8 cellular contexts compared by ENCODE assay signal in the genomic region with DNA sequence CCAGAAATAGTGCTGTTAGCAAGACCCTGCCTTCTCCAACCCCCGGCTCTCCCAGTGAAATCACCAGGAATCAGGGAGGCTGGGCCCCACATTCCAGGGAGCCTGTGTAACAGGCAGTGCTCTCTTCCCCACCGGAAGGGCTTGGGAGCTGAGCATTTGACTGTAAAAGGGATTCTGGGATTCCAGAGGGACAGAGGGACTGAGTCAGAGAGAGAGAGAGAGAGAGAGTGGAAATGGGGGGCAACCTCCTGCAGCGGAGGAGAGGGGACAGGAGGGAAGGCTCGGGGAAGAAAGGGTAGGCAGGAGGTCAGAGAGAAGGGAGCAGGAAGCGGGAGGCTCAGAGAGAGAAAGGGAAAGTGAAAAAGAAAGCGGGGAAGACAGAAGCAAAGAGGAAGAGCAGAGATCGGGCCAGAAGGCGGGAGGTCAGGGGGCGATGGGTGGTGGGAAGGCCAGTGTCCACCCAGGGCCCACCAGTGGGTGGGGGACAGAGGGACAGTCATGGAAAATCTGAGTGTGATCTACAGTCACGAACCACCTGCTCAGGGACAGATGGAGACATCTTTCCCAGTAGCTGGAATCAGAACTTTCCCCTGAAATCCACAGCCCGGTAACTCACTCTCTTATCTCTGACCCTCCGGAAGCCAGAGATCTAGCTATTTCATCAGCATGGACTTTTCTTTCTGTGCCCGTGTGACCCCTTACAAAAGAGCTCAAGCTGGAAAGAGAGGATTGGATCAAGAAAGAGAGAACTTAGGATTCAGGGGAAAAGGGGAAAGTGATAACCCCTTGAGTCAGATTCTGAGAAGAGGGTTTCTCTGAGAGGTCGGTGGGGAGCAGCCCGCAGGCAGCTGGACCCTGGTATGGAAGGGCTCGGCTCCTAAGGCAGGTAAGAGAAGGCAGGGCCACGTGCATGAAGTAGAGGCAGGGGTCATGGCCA. TPM values are rescaled to one million over a fixed set of nuclear protein-coding genes. Genes with fewer than 3 reads are reported as not detected.
DNase-seq lines count a peak whose midpoint lies in the region; ATAC-seq and TF ChIP-seq lines count a peak whose summit lies in the region.

No MANE protein-coding gene starts in this region.

- H3K36me3 Mint-ChIP-seq in activated CD4-positive, alpha-beta T cell treated with anti-CD3 and anti-CD28 coated beads for 36 hours (ENCODE audit: low read depth), result no peaks in the 10 kb centered on the region
- H3K36me3 Mint-ChIP-seq in T-helper 17 cell (ENCODE audit: low read depth) (peaks cover 9% of the 10 kb centered on the region), osteocyte (ENCODE audit: unreplicated experiment) (peaks cover 3% of the 10 kb centered on the region)

- H3K27me3 Mint-ChIP-seq in activated CD4-positive, alpha-beta T cell treated with anti-CD3 and anti-CD28 coated beads for 36 hours, result peaks cover 51% of the 10 kb centered on the region
- H3K27me3 Mint-ChIP-seq in T-helper 17 cell (peaks cover 69% of the 10 kb centered on the region), osteocyte (ENCODE audit: unreplicated experiment) (no peaks in the 10 kb centered on the region)

- H3K4me1 Mint-ChIP-seq in activated CD4-positive, alpha-beta T cell treated with anti-CD3 and anti-CD28 coated beads for 36 hours, result peaks cover 32% of the 10 kb centered on the region
- H3K4me1 Mint-ChIP-seq in T-helper 17 cell (peaks cover 25% of the 10 kb centered on the region), osteocyte (ENCODE audit: unreplicated experiment) (peaks cover 84% of the 10 kb centered on the region)

- peak overlapping the region; percentile 28 for H3K4me3 Mint-ChIP-seq in activated CD4-positive, alpha-beta T cell treated with anti-CD3 and anti-CD28 coated beads for 36 hours
- H3K4me3 Mint-ChIP-seq in T-helper 17 cell (peak overlapping the region; percentile 19), osteocyte (ENCODE audit: unreplicated experiment) (peak overlapping the region; percentile 79)

- POLR2A ChIA-PET in activated CD4-positive, alpha-beta T cell treated with anti-CD3 and anti-CD28 coated beads for 36 hours (lab: Charles Lee), result no interaction called here

- CTCF ChIA-PET in activated CD4-positive, alpha-beta T cell treated with anti-CD3 and anti-CD28 coated beads for 36 hours (lab: Charles Lee), result interaction anchor here (0.6 to 2.2 kb wide), 4 partner anchors 14 to 122 kb away, joined by 3 to 9 read pairs (median 4); no protein-coding TSS in a partner anchor

- H3K9me3 Mint-ChIP-seq in activated CD4-positive, alpha-beta T cell treated with anti-CD3 and anti-CD28 coated beads for 36 hours (ENCODE audit: low read depth), result no peaks in the 10 kb centered on the region
- no peaks in the 10 kb centered on the region for H3K9me3 Mint-ChIP-seq in osteocyte (ENCODE audit: unreplicated experiment)

- intact Hi-C loops in activated CD4-positive, alpha-beta T cell treated with anti-CD3 and anti-CD28 coated beads for 36 hours (cut with DNase I, micrococcal nuclease), result no loop called here

- no peaks in the 10 kb centered on the region for H3K9me3 ChIP-seq in T-helper 17 cell (ENCODE audit: control insufficient read depth, low read length, poor library complexity, severe bottlenecking)

- peak overlapping the region; percentile 13 for H3K27ac Mint-ChIP-seq in activated CD4-positive, alpha-beta T cell treated with anti-CD3 and anti-CD28 coated beads for 36 hours
- no peak overlapping the region for H3K27ac Mint-ChIP-seq in T-helper 17 cell
- H3K27ac Mint-ChIP-seq in osteocyte (ENCODE audit: unreplicated experiment), result peak overlapping the region; percentile 100

- ATAC-seq in activated CD4-positive, alpha-beta T cell treated with anti-CD3 and anti-CD28 coated beads for 36 hours, result no peak
- ATAC-seq in T-helper 17 cell, result no peak
- no peak for ATAC-seq in GM18511 (IDR thresholded peaks at IDR 0.05; ENCODE audit: unreplicated experiment)

- DNase-seq in activated CD4-positive, alpha-beta T cell treated with anti-CD3 and anti-CD28 coated beads for 36 hours, result no peak
- no peak for DNase-seq in activated CD4-positive, alpha-beta T cell treated with anti-CD3 and anti-CD28 coated beads for 1 hour
- DNase-seq in T-helper 17 cell (no peak), fibroblast of the conjunctiva (ENCODE audit: low read depth) (peak; percentile 91), osteocyte (ENCODE audit: extremely low spot score, unreplicated experiment) (peak; percentile 94), NCI-H524 (lab: John Stamatoyannopoulos, UW) (no peak), nucleus accumbens (lab: John Stamatoyannopoulos, UW) (no peak)

- no peak for TF ChIP-seq CTCF in osteocyte (IDR thresholded peaks at IDR 0.05)

RNA-seq across cellular contexts. Expression of a gene that starts 4.6 kb away (rescaled TPM):
- under 1 TPM; 0.05 to 0.07 TPM for total RNA-seq in activated CD4-positive, alpha-beta T cell treated with anti-CD3 and anti-CD28 coated beads for 36 hours
- total RNA-seq in T-helper 17 cell (1 to 10 TPM in 1 of 2 donors, under 1 TPM in 1; 0.32 to 2.5 TPM), osteocyte (266 and 328 TPM in 2 replicates)

RNA-seq across cellular contexts. Expression of a gene that starts 32.0 kb away (rescaled TPM):
- 10 to 100 TPM; 33.7 to 43.0 TPM for total RNA-seq in activated CD4-positive, alpha-beta T cell treated with anti-CD3 and anti-CD28 coated beads for 36 hours
- 10 to 100 TPM in 1 of 2 donors, 1 to 10 TPM in 1; 9.7 to 11.7 TPM for total RNA-seq in T-helper 17 cell
- total RNA-seq in osteocyte, result 52.9 and 57.9 TPM in 2 replicates

RNA-seq across cellular contexts. Expression of a gene that starts 37.0 kb away (rescaled TPM):
- total RNA-seq in activated CD4-positive, alpha-beta T cell treated with anti-CD3 and anti-CD28 coated beads for 36 hours, result 10 to 100 TPM; 35.3 to 40.8 TPM
- total RNA-seq in T-helper 17 cell (10 to 100 TPM; 38.4 to 46.6 TPM), osteocyte (36.5 and 42.2 TPM in 2 replicates)

RNA-seq across cellular contexts. Expression of a gene that starts 43.1 kb away (rescaled TPM):
- total RNA-seq in activated CD4-positive, alpha-beta T cell treated with anti-CD3 and anti-CD28 coated beads for 36 hours, result under 1 TPM; 0.09 to 0.11 TPM
- total RNA-seq in T-helper 17 cell (not detected), osteocyte (0.16 and 0.24 TPM in 2 replicates)

RNA-seq across cellular contexts. Expression of a gene that starts 57.8 kb away (rescaled TPM):
- total RNA-seq in activated CD4-positive, alpha-beta T cell treated with anti-CD3 and anti-CD28 coated beads for 36 hours, result not detected
- total RNA-seq in T-helper 17 cell (not detected), osteocyte (0.16 TPM in 1 of 2 replicates, not detected in the other)

Comparison
In these comparisons a context has a peak if more than half of its experiments do, and no peak if none do; other contexts are left out.
1. DNase-seq: peak in fibroblast of the conjunctiva (single experiment) and osteocyte (single experiment); none in activated CD4-positive, alpha-beta T cell treated with anti-CD3 and anti-CD28 coated beads for 36 hours (single experiment), activated CD4-positive, alpha-beta T cell treated with anti-CD3 and anti-CD28 coated beads for 1 hour (single experiment), T-helper 17 cell (0 of 3), NCI-H524 (0 of 2) and nucleus accumbens (0 of 56).
2. H3K4me3 Mint-ChIP-seq: peak in every context shown above with its lines; median percentile 79 in osteocyte; 28 in activated CD4-positive, alpha-beta T cell treated with anti-CD3 and anti-CD28 coated beads for 36 hours; 19 in T-helper 17 cell.
3. RNA of a gene that starts 4.6 kb away (total RNA-seq): 266 to 328 TPM in osteocyte; 0.32 to 2.5 TPM in T-helper 17 cell and 0.05 to 0.07 TPM in activated CD4-positive, alpha-beta T cell treated with anti-CD3 and anti-CD28 coated beads for 36 hours; every median in the first group is over 10 times any median in the second.